21 cellular contexts compared by ENCODE assay signal in genomic region chr20:49859011-49859410, GRCh38.
"Had no signal": no experiment of that assay in that cellular context is flagged by ENCODE, and none has a peak within 500 bp of the region (broad histone marks: within the 10 kb centered on the region; RNA-seq: fewer than 3 reads in every experiment).

No MANE protein-coding gene starts in this region.

- DNase-seq: activated CD4-positive, alpha-beta memory T cell treated with anti-CD3 and anti-CD28 coated beads for 36 hours; activated CD4-positive, alpha-beta T cell treated with anti-CD3 and anti-CD28 coated beads for 48 hours; activated naive CD4-positive, alpha-beta T cell treated with Interleukin-2 at 50 U/mL for 16 hours; activated naive CD8-positive, alpha-beta T cell treated with anti-CD3 and anti-CD28 coated beads, Interleukin-2, amount 10 ng/mL, durations not matched to agents 7 days and 5 days; activated T-cell treated with anti-CD3 and anti-CD28 coated beads, Interleukin-2, amount 50 U/mL, for 48 hours; amniotic stem cell; colonic mucosa; erythroblast; foreskin fibroblast; heart right ventricle; kidney; naive thymus-derived CD4-positive, alpha-beta T cell; sigmoid colon; stimulated activated CD4-positive, alpha-beta T cell treated with anti-CD3 and anti-CD28 coated beads, Interleukin-4, amount 100 ng/mL, for 1 hour; stimulated activated naive CD4-positive, alpha-beta T cell treated with Interleukin-2 at 50 U/mL for 16 hours; SW 1271; T-helper 2 cell; thyroid gland had no signal

- H3K27ac Mint-ChIP-seq: activated CD4-positive, alpha-beta memory T cell treated with anti-CD3 and anti-CD28 coated beads for 36 hours; activated naive CD8-positive, alpha-beta T cell treated with anti-CD3 and anti-CD28 coated beads, Interleukin-2, amount 10 ng/mL, durations not matched to agents 7 days and 5 days; neural progenitor cell had no signal

- H3K27ac ChIP-seq: cardiac muscle cell, colonic mucosa, neural progenitor cell, sigmoid colon, thyroid gland had no signal

- H3K4me3 ChIP-seq: cardiac muscle cell, colonic mucosa, heart right ventricle, lung, neural progenitor cell, sigmoid colon, thyroid gland had no signal

- H3K4me3 Mint-ChIP-seq: activated CD4-positive, alpha-beta memory T cell treated with anti-CD3 and anti-CD28 coated beads for 36 hours; activated naive CD8-positive, alpha-beta T cell treated with anti-CD3 and anti-CD28 coated beads, Interleukin-2, amount 10 ng/mL, durations not matched to agents 7 days and 5 days; naive thymus-derived CD4-positive, alpha-beta T cell; neural progenitor cell had no signal

- H3K9me3 Mint-ChIP-seq: activated CD4-positive, alpha-beta memory T cell treated with anti-CD3 and anti-CD28 coated beads for 36 hours; activated naive CD8-positive, alpha-beta T cell treated with anti-CD3 and anti-CD28 coated beads, Interleukin-2, amount 10 ng/mL, durations not matched to agents 7 days and 5 days; naive thymus-derived CD4-positive, alpha-beta T cell; neural progenitor cell had no signal

- H3K27me3 ChIP-seq: cardiac muscle cell, colonic mucosa, heart right ventricle, neural progenitor cell, sigmoid colon, thyroid gland had no signal

- H3K4me2 ChIP-seq: neural progenitor cell had no signal

- H3K36me3 ChIP-seq: colonic mucosa, neural progenitor cell had no signal

- H3K27me3 Mint-ChIP-seq: activated CD4-positive, alpha-beta memory T cell treated with anti-CD3 and anti-CD28 coated beads for 36 hours; activated naive CD8-positive, alpha-beta T cell treated with anti-CD3 and anti-CD28 coated beads, Interleukin-2, amount 10 ng/mL, durations not matched to agents 7 days and 5 days; naive thymus-derived CD4-positive, alpha-beta T cell had no signal

- H2AFZ ChIP-seq: neural progenitor cell had no signal

- H3K9me3 ChIP-seq: colonic mucosa, heart right ventricle, sigmoid colon, thyroid gland had no signal

- H3K4me1 ChIP-seq: colonic mucosa, neural progenitor cell, sigmoid colon had no signal
